In genomic region chr20:63929071-63929470, GRCh38 we compare ENCODE assay signal across 24 cellular contexts.
"Had no signal": no experiment of that assay in that cellular context is flagged by ENCODE, and none has a peak within 500 bp of the region (broad histone marks: within the 10 kb centered on the region; RNA-seq: fewer than 3 reads in every experiment).

No MANE protein-coding gene starts in this region.

- H3K4me3 ChIP-seq: dorsolateral prefrontal cortex, neural progenitor cell, ovary, psoas muscle, skin epidermis, thoracic aorta, tibial nerve, upper lobe of left lung had no signal

- H3K9me3 ChIP-seq: ovary, psoas muscle, thoracic aorta, tibial nerve, upper lobe of left lung had no signal

- H2AFZ ChIP-seq: neural progenitor cell had no signal

- H3K36me3 ChIP-seq: neural progenitor cell, ovary had no signal

- H3K27ac Mint-ChIP-seq: naive thymus-derived CD4-positive, alpha-beta T cell; nephron; neural progenitor cell; stimulated activated naive CD8-positive, alpha-beta T cell treated with anti-CD3 and anti-CD28 coated beads, Interleukin-15, Interleukin-2, amounts not matched to agents 100 ng/mL and 50 ng/mL, for 24 hours had no signal

- H3K9ac ChIP-seq: neural progenitor cell had no signal

- H3K4me1 Mint-ChIP-seq: neural progenitor cell had no signal

- ATAC-seq: left lobe of liver; naive thymus-derived CD4-positive, alpha-beta T cell; psoas muscle; right cardiac atrium; stimulated activated naive B cell treated with anti-CD40 and anti-IgM and Interleukin-4, amounts not matched to agents 10 μg/mL and 1 μg/mL and 100 μg/mL, for 72 hours had no signal

- H3K9me3 Mint-ChIP-seq: naive thymus-derived CD4-positive, alpha-beta T cell; nephron; neural progenitor cell; stimulated activated naive B cell treated with anti-CD40 and anti-IgM and Interleukin-4, amounts not matched to agents 10 μg/mL and 1 μg/mL and 100 μg/mL, for 72 hours; stimulated activated naive CD8-positive, alpha-beta T cell treated with anti-CD3 and anti-CD28 coated beads, Interleukin-15, Interleukin-2, amounts not matched to agents 100 ng/mL and 50 ng/mL, for 24 hours had no signal

- H3K4me2 ChIP-seq: neural progenitor cell had no signal

- H3K27ac ChIP-seq: dorsolateral prefrontal cortex, neural progenitor cell, ovary, psoas muscle, skin epidermis, thoracic aorta, tibial nerve, upper lobe of left lung had no signal

- FAIRE-seq: colon, frontal cortex, kidney, urothelium cell line had no signal

- H3K4me3 Mint-ChIP-seq: naive thymus-derived CD4-positive, alpha-beta T cell; nephron; neural progenitor cell; stimulated activated naive B cell treated with anti-CD40 and anti-IgM and Interleukin-4, amounts not matched to agents 10 μg/mL and 1 μg/mL and 100 μg/mL, for 72 hours; stimulated activated naive CD8-positive, alpha-beta T cell treated with anti-CD3 and anti-CD28 coated beads, Interleukin-15, Interleukin-2, amounts not matched to agents 100 ng/mL and 50 ng/mL, for 24 hours had no signal

- H3K4me1 ChIP-seq: neural progenitor cell, tibial nerve had no signal

- DNase-seq: dorsolateral prefrontal cortex; effector CD4-positive, alpha-beta T cell; kidney; mesenchymal stem cell; midbrain; naive thymus-derived CD4-positive, alpha-beta T cell; nucleus accumbens; ovary; psoas muscle; stimulated activated CD4-positive, alpha-beta T cell treated with anti-CD3 and anti-CD28 coated beads, Interleukin-15, amount 100 ng/mL, for 24 hours; stimulated activated CD4-positive, alpha-beta T cell treated with anti-CD3 and anti-CD28 coated beads, Interleukin-2, amount 100 ng/mL, for 48 hours; stimulated activated naive B cell treated with anti-CD40 and anti-IgM and Interleukin-4, amounts not matched to agents 10 μg/mL and 1 μg/mL and 100 μg/mL, for 72 hours had no signal

- H3K27me3 Mint-ChIP-seq: naive thymus-derived CD4-positive, alpha-beta T cell; stimulated activated naive B cell treated with anti-CD40 and anti-IgM and Interleukin-4, amounts not matched to agents 10 μg/mL and 1 μg/mL and 100 μg/mL, for 72 hours; stimulated activated naive CD8-positive, alpha-beta T cell treated with anti-CD3 and anti-CD28 coated beads, Interleukin-15, Interleukin-2, amounts not matched to agents 100 ng/mL and 50 ng/mL, for 24 hours had no signal

- H3K27me3 ChIP-seq: dorsolateral prefrontal cortex, neural progenitor cell, ovary, tibial nerve, upper lobe of left lung had no signal
